ENCODE assay signal across 1 cellular context in genomic region chr4:17614416-17615299, GRCh38.
A peak's percentile ranks its signal among the peaks of the same experiment; 100 is the strongest.
TF ChIP-seq lines count a peak whose summit lies in the region.

Gene MED28 (plus strand): TSS chr4:17614641. CDS start chr4:17614655, 14 bp downstream.

TF ChIP-seq in SK-N-SH, 30 proteins besides CTCF, POLR2A, EP300 and RAD21 (continued from another document):
- TF ChIP-seq CHD2 (IDR thresholded peaks at IDR 0.05; ENCODE audit: low read length, partially characterized antibody), result no peak
- TF ChIP-seq MAX (IDR thresholded peaks at IDR 0.05; ENCODE audit: low read depth), result no peak; the same call in none of the 2 replicates
- TF ChIP-seq JUND (IDR thresholded peaks at IDR 0.05), result no peak
- peak; percentile 95 for TF ChIP-seq TAF1 (IDR thresholded peaks at IDR 0.05; ENCODE audit: borderline replicate concordance, low read depth, low read length)
- peak; percentile 91 for TF ChIP-seq MXI1 (IDR thresholded peaks at IDR 0.05; ENCODE audit: low read depth, low read length)
- TF ChIP-seq, protein P1, sequence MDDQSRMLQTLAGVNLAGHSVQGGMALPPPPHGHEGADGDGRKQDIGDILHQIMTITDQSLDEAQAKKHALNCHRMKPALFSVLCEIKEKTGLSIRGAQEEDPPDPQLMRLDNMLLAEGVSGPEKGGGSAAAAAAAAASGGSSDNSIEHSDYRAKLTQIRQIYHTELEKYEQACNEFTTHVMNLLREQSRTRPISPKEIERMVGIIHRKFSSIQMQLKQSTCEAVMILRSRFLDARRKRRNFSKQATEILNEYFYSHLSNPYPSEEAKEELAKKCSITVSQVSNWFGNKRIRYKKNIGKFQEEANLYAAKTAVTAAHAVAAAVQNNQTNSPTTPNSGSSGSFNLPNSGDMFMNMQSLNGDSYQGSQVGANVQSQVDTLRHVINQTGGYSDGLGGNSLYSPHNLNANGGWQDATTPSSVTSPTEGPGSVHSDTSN (IDR thresholded peaks at IDR 0.05), result no peak
TF ChIP-seq in SK-N-SH: peak in this region for 11.
